In genomic region chr15:26115229-26115943, GRCh38 we compare ENCODE assay signal across 17 cellular contexts.
"Had no signal": no experiment of that assay in that cellular context is flagged by ENCODE, and none has a peak within 500 bp of the region (broad histone marks: within the 10 kb centered on the region; RNA-seq: fewer than 3 reads in every experiment).

No MANE protein-coding gene starts in this region.

- DNase-seq: activated CD4-positive, alpha-beta memory T cell treated with anti-CD3 and anti-CD28 coated beads for 36 hours; activated CD4-positive, alpha-beta T cell treated with anti-CD3 and anti-CD28 coated beads for 36 hours; activated effector memory CD4-positive, alpha-beta T cell treated with Interleukin-2 at 50 U/mL for 16 hours; activated naive CD4-positive, alpha-beta T cell treated with anti-CD3 and anti-CD28 coated beads, Interleukin-2, amount 50 U/mL, for 16 hours; activated T-cell treated with anti-CD3 and anti-CD28 coated beads, Interleukin-2, amount 50 U/mL, for 24 hours; glutamatergic neuron; kidney glomerular epithelial cell; ovary; stimulated activated CD4-positive, alpha-beta T cell treated with anti-CD3 and anti-CD28 coated beads, Interleukin-12 subunit alpha, Interleukin-12 subunit beta, amount 100 ng/mL, for 4 hours; stimulated activated CD4-positive, alpha-beta T cell treated with anti-CD3 and anti-CD28 coated beads, Interleukin-2, amount 100 ng/mL, for 24 hours; stomach; T-cell; T1000 had no signal

- H3K4me1 Mint-ChIP-seq: activated CD4-positive, alpha-beta T cell treated with anti-CD3 and anti-CD28 coated beads for 36 hours; T-cell had no signal

- H3K27ac ChIP-seq: esophagus muscularis mucosa, ovary, stomach, thoracic aorta had no signal

- ATAC-seq: activated CD4-positive, alpha-beta T cell treated with anti-CD3 and anti-CD28 coated beads for 36 hours; T-cell had no signal

- H3K9me3 ChIP-seq: esophagus muscularis mucosa, ovary, stomach, thoracic aorta had no signal

- H3K27me3 ChIP-seq: esophagus muscularis mucosa, ovary had no signal

- H3K9me3 Mint-ChIP-seq: activated CD4-positive, alpha-beta memory T cell treated with anti-CD3 and anti-CD28 coated beads for 36 hours; activated T-cell treated with anti-CD3 and anti-CD28 coated beads, Interleukin-2, amount 50 U/mL, for 24 hours; T-cell had no signal

- H3K36me3 Mint-ChIP-seq: activated CD4-positive, alpha-beta memory T cell treated with anti-CD3 and anti-CD28 coated beads for 36 hours; T-cell had no signal

- H3K4me1 ChIP-seq: esophagus muscularis mucosa, stomach had no signal

- H3K36me3 ChIP-seq: esophagus muscularis mucosa, ovary, stomach, thoracic aorta had no signal

- FAIRE-seq: colon had no signal

- H3K27me3 Mint-ChIP-seq: activated CD4-positive, alpha-beta memory T cell treated with anti-CD3 and anti-CD28 coated beads for 36 hours; activated CD4-positive, alpha-beta T cell treated with anti-CD3 and anti-CD28 coated beads for 36 hours; activated T-cell treated with anti-CD3 and anti-CD28 coated beads, Interleukin-2, amount 50 U/mL, for 24 hours; T-cell had no signal

- H3K4me3 ChIP-seq: esophagus muscularis mucosa, ovary, stomach, thoracic aorta had no signal

- H3K4me3 Mint-ChIP-seq: activated CD4-positive, alpha-beta memory T cell treated with anti-CD3 and anti-CD28 coated beads for 36 hours; activated CD4-positive, alpha-beta T cell treated with anti-CD3 and anti-CD28 coated beads for 36 hours; activated T-cell treated with anti-CD3 and anti-CD28 coated beads, Interleukin-2, amount 50 U/mL, for 24 hours; nephron; T-cell had no signal

- H3K27ac Mint-ChIP-seq: activated CD4-positive, alpha-beta memory T cell treated with anti-CD3 and anti-CD28 coated beads for 36 hours; activated CD4-positive, alpha-beta T cell treated with anti-CD3 and anti-CD28 coated beads for 36 hours; activated T-cell treated with anti-CD3 and anti-CD28 coated beads, Interleukin-2, amount 50 U/mL, for 24 hours; T-cell had no signal
